In the genomic region with DNA sequence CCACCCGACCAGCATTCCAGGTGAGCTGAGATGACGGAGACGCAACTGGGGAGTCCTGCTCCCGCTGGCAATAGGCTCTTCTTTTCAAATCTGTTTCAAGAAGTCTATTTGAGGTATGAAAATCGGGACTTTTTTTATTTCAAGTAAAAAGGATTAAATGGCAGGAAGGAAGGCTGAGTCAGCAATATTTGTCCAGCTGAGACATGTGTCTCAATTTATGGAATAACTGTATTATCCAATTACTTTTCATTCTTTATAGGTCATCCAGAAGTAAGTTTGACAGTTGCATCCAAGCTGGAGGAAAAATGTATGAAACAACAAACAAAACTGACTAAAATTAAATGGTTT, we compare ENCODE assay signal across 16 cellular contexts.
DNase-seq lines count a peak whose midpoint lies in the region; ATAC-seq, FAIRE-seq and TF ChIP-seq lines count a peak whose summit lies in the region.
"Had no signal": no experiment of that assay in that cellular context is flagged by ENCODE, and none has a peak within 500 bp of the region (broad histone marks: within the 10 kb centered on the region; RNA-seq: fewer than 3 reads in every experiment).

No MANE protein-coding gene starts in this region.

- H3K4me1 Mint-ChIP-seq in HFFc6 (ENCODE audit: low read depth) = peaks cover 42% of the 10 kb centered on the region
- H3K4me1 Mint-ChIP-seq: activated CD4-positive, alpha-beta T cell treated with anti-CD3 and anti-CD28 coated beads, Interleukin-2, amount 10 ng/mL, durations not matched to agents 24 days and 14 days had no signal

- no peak overlapping the region for H3K9ac ChIP-seq in kidney (ENCODE audit: low read length in 2 of 2)
- H3K9ac ChIP-seq in skeletal muscle satellite cell (ENCODE audit: low read depth, low read length) = peak overlapping the region; percentile 75

- DNase-seq in HFFc6 (no peak), brain microvascular endothelial cell (no peak), kidney (no peak), GF-D8 (lab: John Stamatoyannopoulos, UW) (no peak)
- no peak for DNase-seq in activated CD8-positive, alpha-beta memory T cell treated with anti-CD3 and anti-CD28 coated beads for 24 hours
- DNase-seq: activated CD4-positive, alpha-beta T cell treated with anti-CD3 and anti-CD28 coated beads, Interleukin-2, amount 10 ng/mL, durations not matched to agents 24 days and 14 days; activated T-cell treated with anti-CD3 and anti-CD28 coated beads, Interleukin-2, amount 50 U/mL, for 24 hours; BE2C; endodermal cell; NCI-H1436; stimulated activated naive CD8-positive, alpha-beta T cell treated with anti-CD3 and anti-CD28 coated beads, Interleukin-15, Interleukin-2, amounts not matched to agents 100 U/mL and 50 U/mL, for 24 hours had no signal

- no peak for FAIRE-seq in kidney (lab: Jason Lieb, UNC)

- H3K27me3 ChIP-seq in brain microvascular endothelial cell (replicated peaks) (no peaks in the 10 kb centered on the region), skeletal muscle satellite cell (ENCODE audit: control insufficient read depth, insufficient read depth, low read length) (no peaks in the 10 kb centered on the region)
- H3K27me3 ChIP-seq: BE2C, ovary had no signal

- ATAC-seq in HG02759 (IDR thresholded peaks at IDR 0.05; ENCODE audit: unreplicated experiment) (no peak), HG02973 (IDR thresholded peaks at IDR 0.05; ENCODE audit: unreplicated experiment) (no peak)
- ATAC-seq: activated naive CD4-positive, alpha-beta T cell treated with anti-CD3 and anti-CD28 coated beads, Interleukin-2, amount 50 U/mL, for 72 hours; stimulated activated naive CD8-positive, alpha-beta T cell treated with anti-CD3 and anti-CD28 coated beads, Interleukin-15, Interleukin-2, amounts not matched to agents 100 U/mL and 50 U/mL, for 24 hours had no signal

- H3K27ac Mint-ChIP-seq in HFFc6 = peak overlapping the region; percentile 92
- H3K27ac Mint-ChIP-seq: activated CD4-positive, alpha-beta T cell treated with anti-CD3 and anti-CD28 coated beads, Interleukin-2, amount 10 ng/mL, durations not matched to agents 24 days and 14 days; activated naive CD4-positive, alpha-beta T cell treated with anti-CD3 and anti-CD28 coated beads, Interleukin-2, amount 50 U/mL, for 72 hours; activated T-cell treated with anti-CD3 and anti-CD28 coated beads, Interleukin-2, amount 50 U/mL, for 24 hours; endodermal cell had no signal

- TF ChIP-seq CTCF in HFFc6 (IDR thresholded peaks at IDR 0.05) (no peak), brain microvascular endothelial cell (IDR thresholded peaks at IDR 0.05; ENCODE audit: low read depth, low read length, missing control alignments) (no peak), kidney (IDR thresholded peaks at IDR 0.05; ENCODE audit: borderline replicate concordance, extremely low read depth, insufficient read depth) (no peak)

- H3K9me3 Mint-ChIP-seq in HFFc6 = no peaks in the 10 kb centered on the region
- H3K9me3 Mint-ChIP-seq: activated CD4-positive, alpha-beta T cell treated with anti-CD3 and anti-CD28 coated beads, Interleukin-2, amount 10 ng/mL, durations not matched to agents 24 days and 14 days; activated T-cell treated with anti-CD3 and anti-CD28 coated beads, Interleukin-2, amount 50 U/mL, for 24 hours; endodermal cell had no signal

- no peaks in the 10 kb centered on the region for H3K36me3 ChIP-seq in brain microvascular endothelial cell (replicated peaks)
- H3K36me3 ChIP-seq in kidney (ENCODE audit: control insufficient read depth in 1 of 2, insufficient read depth in 2 of 2, low read length in 2 of 2) = no peaks in the 10 kb centered on the region
- no peaks in the 10 kb centered on the region for H3K36me3 ChIP-seq in skeletal muscle satellite cell (ENCODE audit: insufficient read depth, low read length)
- H3K36me3 ChIP-seq: BE2C, ovary had no signal

- in situ Hi-C loops in brain microvascular endothelial cell (cut with HindIII; ENCODE audit: low pct_ligation_motif_present, low sequenced_read_pairs) = no loop called here

- intact Hi-C loops in kidney (cut with DNase I) = no loop called here

- H3K4me2 ChIP-seq in skeletal muscle satellite cell (ENCODE audit: low read length) = peak overlapping the region; percentile 69

- no peaks in the 10 kb centered on the region for H3K36me3 Mint-ChIP-seq in HFFc6 (ENCODE audit: low read depth)
- H3K36me3 Mint-ChIP-seq: activated naive CD4-positive, alpha-beta T cell treated with anti-CD3 and anti-CD28 coated beads, Interleukin-2, amount 50 U/mL, for 72 hours had no signal

- H3K9me3 ChIP-seq in kidney (ENCODE audit: control insufficient read depth in 1 of 2, low read length in 2 of 2) (no peaks in the 10 kb centered on the region), skeletal muscle satellite cell (replicated peaks; ENCODE audit: low read length) (no peaks in the 10 kb centered on the region)
- H3K9me3 ChIP-seq: BE2C, ovary had no signal

- no peaks in the 10 kb centered on the region; the same call in 1 of the 2 replicates for H3K27me3 Mint-ChIP-seq in HFFc6 (ENCODE audit: insufficient read depth)
- H3K27me3 Mint-ChIP-seq: activated CD4-positive, alpha-beta T cell treated with anti-CD3 and anti-CD28 coated beads, Interleukin-2, amount 10 ng/mL, durations not matched to agents 24 days and 14 days; activated T-cell treated with anti-CD3 and anti-CD28 coated beads, Interleukin-2, amount 50 U/mL, for 24 hours had no signal

- H3K27ac ChIP-seq in brain microvascular endothelial cell (peak overlapping the region; percentile 72), kidney (ENCODE audit: low read depth in 2 of 2, low read length in 2 of 2) (peak overlapping the region; percentile 69 to 83)
- H3K27ac ChIP-seq: ovary had no signal

- H3K4me3 Mint-ChIP-seq in HFFc6 = peak overlapping the region; percentile 75
- H3K4me3 Mint-ChIP-seq: activated CD4-positive, alpha-beta T cell treated with anti-CD3 and anti-CD28 coated beads, Interleukin-2, amount 10 ng/mL, durations not matched to agents 24 days and 14 days; activated T-cell treated with anti-CD3 and anti-CD28 coated beads, Interleukin-2, amount 50 U/mL, for 24 hours; endodermal cell had no signal

- H3K4me3 ChIP-seq in brain microvascular endothelial cell (ENCODE audit: low read depth, low read length) (peak overlapping the region; percentile 7), kidney (ENCODE audit: low read length in 2 of 2) (peak overlapping the region in 1 of 2 donors; percentile 11), skeletal muscle satellite cell (ENCODE audit: low read length) (peak overlapping the region; percentile 49)
- H3K4me3 ChIP-seq: ovary had no signal

- peaks cover 0 to 2% of the 10 kb centered on the region in 2 donors for H3K4me1 ChIP-seq in kidney (ENCODE audit: control insufficient read depth in 1 of 2, insufficient read depth in 1 of 2, low read depth in 1 of 2, low read length in 2 of 2)
- H3K4me1 ChIP-seq in skeletal muscle satellite cell (ENCODE audit: control insufficient read depth, insufficient read depth, low read length) = peaks cover 59% of the 10 kb centered on the region
